In genomic region chr1:41361028-41361494, GRCh38 we compare ENCODE assay signal across 8 cellular contexts. TPM values are rescaled to one million over a fixed set of nuclear protein-coding genes. Genes with fewer than 3 reads are reported as not detected.
DNase-seq lines count a peak whose midpoint lies in the region; ATAC-seq and TF ChIP-seq lines count a peak whose summit lies in the region.

TSS of gene FOXO6 (plus strand) at chr1:41361434.

- H3K27ac ChIP-seq in parathyroid adenoma (no peak within 1 kb of the TSS), tibial nerve (peak within 1 kb of the TSS in 3 of 4 donors; percentile 36 to 82 (median 72))

- no peaks in the 10 kb centered on the region for H3K79me2 ChIP-seq in parathyroid adenoma

- H3K4me2 ChIP-seq in parathyroid adenoma (ENCODE audit: low read length) = peak within 1 kb of the TSS; percentile 85

- peak; percentile 88 for ATAC-seq in HG02759 (IDR thresholded peaks at IDR 0.05; ENCODE audit: unreplicated experiment)

- no peak for TF ChIP-seq POLR2A in tibial nerve (IDR thresholded peaks at IDR 0.05)

- peaks cover 19% of the 10 kb centered on the region for H3K27me3 ChIP-seq in adipocyte (replicated peaks; ENCODE audit: control insufficient read depth, insufficient read depth, low read length)
- H3K27me3 ChIP-seq in parathyroid adenoma (ENCODE audit: control insufficient read depth, insufficient read depth, low read length) = no peaks in the 10 kb centered on the region
- peaks cover 0 to 22% of the 10 kb centered on the region in 2 donors for H3K27me3 ChIP-seq in tibial nerve

- peak within 1 kb of the TSS; percentile 68 for H2AFZ ChIP-seq in parathyroid adenoma

- peaks cover 13% of the 10 kb centered on the region for H3K4me1 ChIP-seq in adipocyte (ENCODE audit: control insufficient read depth, insufficient read depth, low read length)
- peaks cover 2% of the 10 kb centered on the region for H3K4me1 ChIP-seq in parathyroid adenoma
- peaks cover 0 to 52% (median 16%) of the 10 kb centered on the region in 4 donors for H3K4me1 ChIP-seq in tibial nerve

- peak in 1 of 2 donors; percentile 46 for TF ChIP-seq EP300 in tibial nerve (IDR thresholded peaks at IDR 0.05)

- H3K9me3 ChIP-seq in adipocyte (ENCODE audit: control insufficient read depth, low read length) = no peaks in the 10 kb centered on the region
- H3K9me3 ChIP-seq in parathyroid adenoma (ENCODE audit: control insufficient read depth, low read length) = no peaks in the 10 kb centered on the region
- no peaks in the 10 kb centered on the region for H3K9me3 ChIP-seq in tibial nerve

- TF ChIP-seq CTCF in parathyroid adenoma (IDR thresholded peaks at IDR 0.05) = peak; percentile 47
- peak; percentile 42 to 73 (median 55) for TF ChIP-seq CTCF in tibial nerve (IDR thresholded peaks at IDR 0.05)

- intact Hi-C loops in cardiac septum (cut with DNase I) = loop anchor here (2.0 kb wide), 1 partner anchor 26 kb away; no protein-coding TSS in a partner anchor

- H3K9ac ChIP-seq in adipocyte (ENCODE audit: low read length) = no peak within 1 kb of the TSS
- H3K9ac ChIP-seq in parathyroid adenoma = no peak within 1 kb of the TSS

- WGBS in tibial nerve, 2 donors = 0 to 1% methylated on average over 27 to 32 of the region's 56 CpGs

- H3K4me3 ChIP-seq in GM08714 (ENCODE audit: low read length) (peak within 1 kb of the TSS; percentile 58; the same call in 1 of the 2 replicates), adipocyte (ENCODE audit: low read length) (peak within 1 kb of the TSS; percentile 76), parathyroid adenoma (ENCODE audit: low read depth, low read length) (peak within 1 kb of the TSS; percentile 50), tibial nerve (peak within 1 kb of the TSS; percentile 39 to 79 (median 55))

- DNase-seq in NCI-H1105 treated with DMSO at 0.1 percent for 48 hours (lab: John Stamatoyannopoulos, UW) (peak; percentile 97), SW 1271 (lab: John Stamatoyannopoulos, UW) (peak; percentile 59 to 91), adipocyte (ENCODE audit: low read depth) (peak; percentile 100), cardiac septum (ENCODE audit: low spot score) (peak; percentile 99), tibial nerve (ENCODE audit: low spot score in 2 of 2) (peak; percentile 98 to 99)

- H3K36me3 ChIP-seq in adipocyte (ENCODE audit: control insufficient read depth, insufficient read depth, low read length, severe bottlenecking) (no peaks in the 10 kb centered on the region), parathyroid adenoma (ENCODE audit: control insufficient read depth, insufficient read depth, low read length) (no peaks in the 10 kb centered on the region), tibial nerve (no peaks in the 10 kb centered on the region)

RNA-seq across cellular contexts. Expression of gene FOXO6, which starts in this region (rescaled TPM):
- total RNA-seq in cardiac septum (2.0 TPM), tibial nerve (1 to 10 TPM in 2 of 4 donors, under 1 TPM in 2; 0.44 to 4.4 (median 1.7) TPM)
